9 cellular contexts compared by ENCODE assay signal in the genomic region with DNA sequence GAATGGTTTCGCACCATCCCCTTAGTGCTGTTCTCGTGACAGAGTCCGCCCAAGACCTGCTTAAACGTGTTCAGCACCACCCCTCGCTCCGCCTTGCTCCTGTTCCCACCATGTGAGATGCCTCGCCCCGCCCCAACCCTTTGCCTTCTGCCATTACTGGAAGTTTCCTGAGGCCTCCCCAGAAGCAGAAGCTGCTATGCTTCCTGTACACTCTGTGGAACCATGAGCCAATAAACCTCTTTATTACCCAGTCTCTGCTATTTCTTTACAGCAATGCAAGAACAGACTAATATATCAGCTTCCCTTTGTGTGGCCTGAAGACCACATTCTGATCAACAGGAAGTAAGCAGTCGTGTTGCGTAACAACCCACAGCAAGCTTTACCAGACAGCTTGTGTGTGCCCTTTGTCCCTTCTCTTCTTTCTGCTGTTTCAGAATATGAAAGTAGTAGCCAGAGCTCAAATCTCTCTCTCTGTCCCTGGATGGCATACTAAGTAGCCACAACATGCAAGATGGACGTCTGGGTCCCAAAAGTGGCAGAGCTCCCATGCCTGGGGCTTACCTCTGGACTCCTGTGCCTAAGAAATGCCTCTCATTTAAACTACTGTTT. TPM values are rescaled to one million over a fixed set of nuclear protein-coding genes. Genes with fewer than 3 reads are reported as not detected.
DNase-seq lines count a peak whose midpoint lies in the region; ATAC-seq and TF ChIP-seq lines count a peak whose summit lies in the region.
"Had no signal": no experiment of that assay in that cellular context is flagged by ENCODE, and none has a peak within 500 bp of the region (broad histone marks: within the 10 kb centered on the region; RNA-seq: fewer than 3 reads in every experiment).

No MANE protein-coding gene starts in this region.

- no peaks in the 10 kb centered on the region for H3K27me3 ChIP-seq in subcutaneous abdominal adipose tissue (ENCODE audit: control insufficient read depth in 5 of 5, insufficient read depth in 4 of 5, low read length in 5 of 5)
- H3K27me3 ChIP-seq: SJSA1 had no signal

- peaks cover 51% of the 10 kb centered on the region for H3K36me3 Mint-ChIP-seq in activated CD8-positive, alpha-beta memory T cell treated with anti-CD3 and anti-CD28 coated beads, Interleukin-2, amount 10 ng/mL, durations not matched to agents 7 days and 5 days
- no peaks in the 10 kb centered on the region for H3K36me3 Mint-ChIP-seq in nephron (ENCODE audit: low read depth)

- peak overlapping the region; percentile 100 for H3K27ac Mint-ChIP-seq in activated CD8-positive, alpha-beta memory T cell treated with anti-CD3 and anti-CD28 coated beads, Interleukin-2, amount 10 ng/mL, durations not matched to agents 7 days and 5 days
- H3K27ac Mint-ChIP-seq in nephron: peak overlapping the region; percentile 37 to 87 (median 48)

- H3K36me3 ChIP-seq in subcutaneous abdominal adipose tissue (ENCODE audit: control insufficient read depth in 5 of 5, insufficient read depth in 5 of 5, low read length in 5 of 5): peaks cover 0 to 12% (median 3%) of the 10 kb centered on the region in 5 donors
- H3K36me3 ChIP-seq: SJSA1 had no signal

- peaks cover 63% of the 10 kb centered on the region for H3K4me1 Mint-ChIP-seq in activated CD8-positive, alpha-beta memory T cell treated with anti-CD3 and anti-CD28 coated beads, Interleukin-2, amount 10 ng/mL, durations not matched to agents 7 days and 5 days
- H3K4me1 Mint-ChIP-seq in nephron: no peaks in the 10 kb centered on the region

- CTCF ChIA-PET in activated CD8-positive, alpha-beta memory T cell treated with anti-CD3 and anti-CD28 coated beads, Interleukin-2, amount 10 ng/mL, durations not matched to agents 7 days and 5 days (lab: Charles Lee): interaction anchor here (0.7 to 5.5 kb wide), 10 partner anchors 10 to 860 kb away, joined by 3 to 100 read pairs (median 6); a partner anchor contains a TSS

- H3K4me3 ChIP-seq in epithelial cell of esophagus (ENCODE audit: low read length) (no peak overlapping the region), subcutaneous abdominal adipose tissue (ENCODE audit: low read depth in 1 of 5, low read length in 5 of 5) (peak overlapping the region in 3 of 5 donors; percentile 2 to 14 (median 7))
- H3K4me3 ChIP-seq: SJSA1 had no signal

- TF ChIP-seq CTCF in epithelial cell of esophagus (IDR thresholded peaks at IDR 0.05; ENCODE audit: insufficient read depth, low read depth, low read length, missing control alignments) (no peak), nephron (IDR thresholded peaks at IDR 0.05; ENCODE audit: unreplicated experiment in 3 of 3) (no peak)

- peak; percentile 65 for ATAC-seq in GM18870 (IDR thresholded peaks at IDR 0.05; ENCODE audit: unreplicated experiment)
- ATAC-seq in activated CD8-positive, alpha-beta memory T cell treated with anti-CD3 and anti-CD28 coated beads, Interleukin-2, amount 10 ng/mL, durations not matched to agents 7 days and 5 days: peak; percentile 88

- peak overlapping the region in 3 of 5 donors; percentile 12 to 55 (median 42) for H3K9ac ChIP-seq in subcutaneous abdominal adipose tissue (ENCODE audit: low read length in 5 of 5)

- peaks cover 3 to 24% (median 16%) of the 10 kb centered on the region in 5 donors for H3K4me1 ChIP-seq in subcutaneous abdominal adipose tissue (ENCODE audit: control insufficient read depth in 5 of 5, insufficient read depth in 5 of 5, low read length in 5 of 5)
- H3K4me1 ChIP-seq: SJSA1 had no signal

- peak overlapping the region; percentile 68 for H3K27ac ChIP-seq in subcutaneous abdominal adipose tissue (ENCODE audit: low read depth, low read length)
- H3K27ac ChIP-seq: SJSA1 had no signal

- H3K4me3 Mint-ChIP-seq in activated CD8-positive, alpha-beta memory T cell treated with anti-CD3 and anti-CD28 coated beads, Interleukin-2, amount 10 ng/mL, durations not matched to agents 7 days and 5 days: peak overlapping the region; percentile 77
- H3K4me3 Mint-ChIP-seq in nephron: no peak overlapping the region

- H3K9me3 ChIP-seq in subcutaneous abdominal adipose tissue (ENCODE audit: control insufficient read depth in 5 of 5, low read length in 5 of 5): no peaks in the 10 kb centered on the region
- H3K9me3 ChIP-seq: SJSA1 had no signal

- H3K9me3 Mint-ChIP-seq in activated CD8-positive, alpha-beta memory T cell treated with anti-CD3 and anti-CD28 coated beads, Interleukin-2, amount 10 ng/mL, durations not matched to agents 7 days and 5 days (ENCODE audit: low read depth): no peaks in the 10 kb centered on the region
- H3K9me3 Mint-ChIP-seq in nephron: no peaks in the 10 kb centered on the region

- DNase-seq in M059J (ENCODE audit: low read depth) (peak; percentile 81), epithelial cell of esophagus (ENCODE audit: low read depth) (peak; percentile 63), DMS79 (lab: John Stamatoyannopoulos, UW) (no peak), NCI-H446 treated with DMSO at 0.1 percent for 48 hours (lab: John Stamatoyannopoulos, UW) (no peak)
- DNase-seq in activated CD8-positive, alpha-beta memory T cell treated with anti-CD3 and anti-CD28 coated beads, Interleukin-2, amount 10 ng/mL, durations not matched to agents 7 days and 5 days: peak; percentile 98

- H3K27me3 Mint-ChIP-seq in activated CD8-positive, alpha-beta memory T cell treated with anti-CD3 and anti-CD28 coated beads, Interleukin-2, amount 10 ng/mL, durations not matched to agents 7 days and 5 days: no peaks in the 10 kb centered on the region
- no peaks in the 10 kb centered on the region for H3K27me3 Mint-ChIP-seq in nephron (ENCODE audit: low read depth)

RNA-seq across cellular contexts. Expression of a gene that starts 14.1 kb away (rescaled TPM):
- not detected in 2 replicates for total RNA-seq in M059J (2014; rRNA removed; shearing (Covaris generic))
- 10 to 100 TPM; 34.1 to 36.0 TPM for total RNA-seq in activated CD8-positive, alpha-beta memory T cell treated with anti-CD3 and anti-CD28 coated beads, Interleukin-2, amount 10 ng/mL, durations not matched to agents 7 days and 5 days

RNA-seq across cellular contexts. Expression of a gene that starts 45.3 kb away (rescaled TPM):
- total RNA-seq in M059J (2014; rRNA removed; shearing (Covaris generic)): 8.5 and 10.8 TPM in 2 replicates
- total RNA-seq in activated CD8-positive, alpha-beta memory T cell treated with anti-CD3 and anti-CD28 coated beads, Interleukin-2, amount 10 ng/mL, durations not matched to agents 7 days and 5 days: 10 to 100 TPM; 61.4 to 81.5 TPM

Comparison
In these comparisons a context has a peak if more than half of its experiments do, and no peak if none do; other contexts are left out.
1. DNase-seq: peak in M059J (single experiment), activated CD8-positive, alpha-beta memory T cell treated with anti-CD3 and anti-CD28 coated beads, Interleukin-2, amount 10 ng/mL, durations not matched to agents 7 days and 5 days (single experiment) and epithelial cell of esophagus (single experiment); none in DMS79 (single experiment) and NCI-H446 treated with DMSO at 0.1 percent for 48 hours (single experiment).
2. RNA of a gene that starts 14.1 kb away (total RNA-seq): 34.1 to 36.0 TPM in activated CD8-positive, alpha-beta memory T cell treated with anti-CD3 and anti-CD28 coated beads, Interleukin-2, amount 10 ng/mL, durations not matched to agents 7 days and 5 days; not detected in M059J; every median in the first group is over 10 times any median in the second.